In genomic region chrX:133171962-133172708, GRCh38 we compare ENCODE assay signal across 9 cellular contexts. TPM values are rescaled to one million over a fixed set of nuclear protein-coding genes. Genes with fewer than 3 reads are reported as not detected.
A peak's percentile ranks its signal among the peaks of the same experiment; 100 is the strongest.
DNase-seq lines count a peak whose midpoint lies in the region; ATAC-seq, FAIRE-seq and TF ChIP-seq lines count a peak whose summit lies in the region.
"Had no signal": no experiment of that assay in that cellular context is flagged by ENCODE, and none has a peak within 500 bp of the region (broad histone marks: within the 10 kb centered on the region; RNA-seq: fewer than 3 reads in every experiment).

No MANE protein-coding gene starts in this region.

- no peak overlapping the region for H3K4me2 ChIP-seq in astrocyte (ENCODE audit: low read length)

- no peaks in the 10 kb centered on the region for H3K9me3 Mint-ChIP-seq in astrocyte (ENCODE audit: unreplicated experiment)
- H3K9me3 Mint-ChIP-seq in mesothelial cell of epicardium, result no peaks in the 10 kb centered on the region

- H3K27me3 ChIP-seq in astrocyte (ENCODE audit: insufficient read depth, low read length), result no peaks in the 10 kb centered on the region

- H3K4me1 ChIP-seq in astrocyte (ENCODE audit: insufficient read depth, low read length), result no peaks in the 10 kb centered on the region

- TF ChIP-seq CTCF in GM12873 (IDR thresholded peaks at IDR 0.05; ENCODE audit: insufficient read depth, low read depth, low read length, missing control alignments), result peak; percentile 41
- peak; percentile 33 for TF ChIP-seq CTCF in astrocyte (IDR thresholded peaks at IDR 0.05; ENCODE audit: insufficient read depth, low read depth, low read length)
- peak; percentile 60 for TF ChIP-seq CTCF in mesothelial cell of epicardium (IDR thresholded peaks at IDR 0.05; ENCODE audit: unreplicated experiment)

- DNase-seq in astrocyte (ENCODE audit: low read depth) (no peak), mesothelial cell of epicardium (ENCODE audit: low spot score in 2 of 2, unreplicated experiment in 2 of 2) (no peak), mesenteric fat pad (ENCODE audit: low spot score) (no peak)

- H3K36me3 ChIP-seq in astrocyte (ENCODE audit: insufficient read depth, low read length), result no peaks in the 10 kb centered on the region

- H3K27me3 Mint-ChIP-seq in astrocyte (ENCODE audit: low read depth, unreplicated experiment) (peaks cover 5% of the 10 kb centered on the region), mesothelial cell of epicardium (ENCODE audit: low read depth) (no peaks in the 10 kb centered on the region)

- H3K9ac ChIP-seq in astrocyte (ENCODE audit: low read length), result no peak overlapping the region

- H3K27ac Mint-ChIP-seq in astrocyte (ENCODE audit: unreplicated experiment) (no peak overlapping the region), mesothelial cell of epicardium (peak overlapping the region; percentile 70)

- H3K4me3 Mint-ChIP-seq in astrocyte (ENCODE audit: unreplicated experiment) (no peak overlapping the region), mesothelial cell of epicardium (no peak overlapping the region)

- no peak overlapping the region for H2AFZ ChIP-seq in astrocyte (ENCODE audit: low read depth, low read length)

- no peak overlapping the region for H3K27ac ChIP-seq in astrocyte (ENCODE audit: low read depth, low read length)

- H3K4me1 Mint-ChIP-seq in astrocyte (ENCODE audit: low read depth, unreplicated experiment), result peaks cover 3% of the 10 kb centered on the region
- peaks cover 10% of the 10 kb centered on the region for H3K4me1 Mint-ChIP-seq in mesothelial cell of epicardium

- peak; percentile 67 for ATAC-seq in HG03354 (IDR thresholded peaks at IDR 0.05; ENCODE audit: poor library complexity, severe bottlenecking, unreplicated experiment)
- ATAC-seq in HG02970 (IDR thresholded peaks at IDR 0.05; ENCODE audit: low FRiP score, unreplicated experiment), result no peak
- no peak for ATAC-seq in HG02571 (IDR thresholded peaks at IDR 0.05; ENCODE audit: unreplicated experiment)
- ATAC-seq in HG03175 (IDR thresholded peaks at IDR 0.05; ENCODE audit: unreplicated experiment), result no peak

- no peaks in the 10 kb centered on the region for H3K36me3 Mint-ChIP-seq in astrocyte (ENCODE audit: low read depth, unreplicated experiment)
- H3K36me3 Mint-ChIP-seq in mesothelial cell of epicardium, result no peaks in the 10 kb centered on the region

- no peaks in the 10 kb centered on the region for H4K20me1 ChIP-seq in astrocyte (ENCODE audit: insufficient read depth, low read length)

- no peaks in the 10 kb centered on the region for H3K9me3 ChIP-seq in astrocyte (ENCODE audit: insufficient read depth, low read depth, low read length)

- peak; percentile 85 for FAIRE-seq in astrocyte (lab: Jason Lieb, UNC)

- no peak overlapping the region for H3K4me3 ChIP-seq in astrocyte (ENCODE audit: insufficient read depth, low read depth, low read length)

- H3K79me2 ChIP-seq in astrocyte (ENCODE audit: insufficient read depth, low read length), result no peaks in the 10 kb centered on the region

RNA-seq across cellular contexts. Expression of gene TFDP3, which starts 46.0 kb away (rescaled TPM):
- total RNA-seq in astrocyte (not detected in 2 replicates), mesothelial cell of epicardium (not detected in 3 replicates), mesenteric fat pad (not detected)
- total RNA-seq: subcutaneous adipose tissue had no signal
